Comparison of ENCODE assay signal across 9 cellular contexts in genomic region chr3:16897254-16897926, GRCh38. TPM values are rescaled to one million over a fixed set of nuclear protein-coding genes. Genes with fewer than 3 reads are reported as not detected.
DNase-seq lines count a peak whose midpoint lies in the region; ATAC-seq and TF ChIP-seq lines count a peak whose summit lies in the region.
"Had no signal": no experiment of that assay in that cellular context is flagged by ENCODE, and none has a peak within 500 bp of the region (broad histone marks: within the 10 kb centered on the region; RNA-seq: fewer than 3 reads in every experiment).

No MANE protein-coding gene starts in this region.

- peaks cover 0 to 1% (median 1%) of the 10 kb centered on the region in 3 donors for H3K36me3 Mint-ChIP-seq in CD8-positive, alpha-beta memory T cell
- peaks cover 40% of the 10 kb centered on the region for H3K36me3 Mint-ChIP-seq in activated CD4-positive, alpha-beta T cell treated with anti-CD3 and anti-CD28 coated beads, Interleukin-2, amount 10 ng/mL, durations not matched to agents 7 days and 5 days (ENCODE audit: low read depth)
- H3K36me3 Mint-ChIP-seq in natural killer cell treated with Interleukin-12 subunit alpha and Interleukin-12 subunit beta and Interleukin-15 and Interleukin-18, amount 100 ng/mL, for 72 hours, result no peaks in the 10 kb centered on the region

- peak overlapping the region; percentile 40 to 95 (median 85) for H3K27ac Mint-ChIP-seq in CD8-positive, alpha-beta memory T cell
- H3K27ac Mint-ChIP-seq in activated CD4-positive, alpha-beta T cell treated with anti-CD3 and anti-CD28 coated beads, Interleukin-2, amount 10 ng/mL, durations not matched to agents 7 days and 5 days, result peak overlapping the region; percentile 26
- H3K27ac Mint-ChIP-seq in natural killer cell treated with Interleukin-12 subunit alpha and Interleukin-12 subunit beta and Interleukin-15 and Interleukin-18, amount 100 ng/mL, for 72 hours, result peak overlapping the region; percentile 21 to 76

- peak; percentile 70 for ATAC-seq in GM19023 (IDR thresholded peaks at IDR 0.05; ENCODE audit: unreplicated experiment)
- peak; percentile 75 for ATAC-seq in HG03175 (IDR thresholded peaks at IDR 0.05; ENCODE audit: unreplicated experiment)
- ATAC-seq in natural killer cell treated with Interleukin-12 subunit alpha and Interleukin-12 subunit beta and Interleukin-15 and Interleukin-18, amount 100 ng/mL, for 72 hours, result peak in 1 of 2 donors; percentile 48

- no peak for TF ChIP-seq POLR2A in sigmoid colon (IDR thresholded peaks at IDR 0.05)

- TF ChIP-seq CTCF in sigmoid colon (IDR thresholded peaks at IDR 0.05), result no peak
- TF ChIP-seq CTCF in GM13976 (IDR thresholded peaks at IDR 0.05; ENCODE audit: borderline replicate concordance, control extremely low read depth, extremely low read depth, insufficient read depth, missing control alignments), result no peak

- CTCF ChIA-PET in CD8-positive, alpha-beta memory T cell (lab: Charles Lee), result interaction anchor here (1.0 to 1.1 kb wide), 2 partner anchors 9 to 69 kb away, joined by 3 read pairs; no protein-coding TSS in a partner anchor
- CTCF ChIA-PET in activated CD4-positive, alpha-beta T cell treated with anti-CD3 and anti-CD28 coated beads, Interleukin-2, amount 10 ng/mL, durations not matched to agents 7 days and 5 days (lab: Charles Lee), result interaction anchor here (0.7 to 0.9 kb wide), 2 partner anchors 13 to 316 kb away, joined by 3 read pairs; no protein-coding TSS in a partner anchor

- H3K4me3 ChIP-seq in CD8-positive, alpha-beta memory T cell (ENCODE audit: low read length), result no peak overlapping the region
- H3K4me3 ChIP-seq in sigmoid colon, result no peak overlapping the region

- H3K4me3 Mint-ChIP-seq in CD8-positive, alpha-beta memory T cell, result peak overlapping the region in 6 of 7 donors; percentile 20 to 59 (median 42)
- no peak overlapping the region for H3K4me3 Mint-ChIP-seq in activated CD4-positive, alpha-beta T cell treated with anti-CD3 and anti-CD28 coated beads, Interleukin-2, amount 10 ng/mL, durations not matched to agents 7 days and 5 days
- peak overlapping the region; percentile 2 for H3K4me3 Mint-ChIP-seq in natural killer cell treated with Interleukin-12 subunit alpha and Interleukin-12 subunit beta and Interleukin-15 and Interleukin-18, amount 100 ng/mL, for 72 hours

- H3K27me3 ChIP-seq in CD8-positive, alpha-beta memory T cell (ENCODE audit: insufficient read depth, low read length, poor library complexity, severe bottlenecking), result no peaks in the 10 kb centered on the region
- no peaks in the 10 kb centered on the region for H3K27me3 ChIP-seq in sigmoid colon

- H3K4me1 ChIP-seq in CD8-positive, alpha-beta memory T cell (ENCODE audit: insufficient read depth, low read length), result peaks cover 91% of the 10 kb centered on the region
- H3K4me1 ChIP-seq in sigmoid colon, result peaks cover 0 to 7% (median 0%) of the 10 kb centered on the region in 4 donors

- H3K36me3 ChIP-seq in CD8-positive, alpha-beta memory T cell (ENCODE audit: insufficient read depth, low read length), result no peaks in the 10 kb centered on the region
- H3K36me3 ChIP-seq in sigmoid colon, result no peaks in the 10 kb centered on the region

- in situ Hi-C loops in GM13976 (cut with MboI; ENCODE audit: low sequenced_read_pairs, unreplicated experiment), result no loop called here

- no peaks in the 10 kb centered on the region for H3K27me3 Mint-ChIP-seq in CD8-positive, alpha-beta memory T cell
- H3K27me3 Mint-ChIP-seq in activated CD4-positive, alpha-beta T cell treated with anti-CD3 and anti-CD28 coated beads, Interleukin-2, amount 10 ng/mL, durations not matched to agents 7 days and 5 days, result no peaks in the 10 kb centered on the region
- no peaks in the 10 kb centered on the region for H3K27me3 Mint-ChIP-seq in natural killer cell treated with Interleukin-12 subunit alpha and Interleukin-12 subunit beta and Interleukin-15 and Interleukin-18, amount 100 ng/mL, for 72 hours

- no peaks in the 10 kb centered on the region for H3K9me3 Mint-ChIP-seq in CD8-positive, alpha-beta memory T cell
- H3K9me3 Mint-ChIP-seq in activated CD4-positive, alpha-beta T cell treated with anti-CD3 and anti-CD28 coated beads, Interleukin-2, amount 10 ng/mL, durations not matched to agents 7 days and 5 days, result peaks cover 1% of the 10 kb centered on the region
- H3K9me3 Mint-ChIP-seq in natural killer cell treated with Interleukin-12 subunit alpha and Interleukin-12 subunit beta and Interleukin-15 and Interleukin-18, amount 100 ng/mL, for 72 hours, result no peaks in the 10 kb centered on the region

- no peaks in the 10 kb centered on the region for H3K9me3 ChIP-seq in CD8-positive, alpha-beta memory T cell (ENCODE audit: low read length)
- no peaks in the 10 kb centered on the region for H3K9me3 ChIP-seq in sigmoid colon

- H3K27ac ChIP-seq in CD8-positive, alpha-beta memory T cell (ENCODE audit: low read depth, low read length), result no peak overlapping the region
- no peak overlapping the region for H3K27ac ChIP-seq in sigmoid colon
- H3K27ac ChIP-seq: epithelial cell of prostate had no signal

- intact Hi-C loops in sigmoid colon (cut with DNase I), result no loop called here

- WGBS in sigmoid colon, 2 donors, result 10 to 34% methylated on average over 11 of the region's 11 CpGs

- no peak for TF ChIP-seq EP300 in sigmoid colon (IDR thresholded peaks at IDR 0.05)

- POLR2A ChIA-PET in CD8-positive, alpha-beta memory T cell (lab: Charles Lee), result interaction anchor here (0.7 to 1.1 kb wide), 2 partner anchors 13 to 385 kb away, joined by 3 to 5 read pairs; partner anchors contain the start of gene PLCL2
- POLR2A ChIA-PET in activated CD4-positive, alpha-beta T cell treated with anti-CD3 and anti-CD28 coated beads, Interleukin-2, amount 10 ng/mL, durations not matched to agents 7 days and 5 days (lab: Charles Lee), result no interaction called here

- peaks cover 90 to 94% (median 93%) of the 10 kb centered on the region in 3 donors for H3K4me1 Mint-ChIP-seq in CD8-positive, alpha-beta memory T cell
- H3K4me1 Mint-ChIP-seq in activated CD4-positive, alpha-beta T cell treated with anti-CD3 and anti-CD28 coated beads, Interleukin-2, amount 10 ng/mL, durations not matched to agents 7 days and 5 days, result peaks cover 80% of the 10 kb centered on the region
- H3K4me1 Mint-ChIP-seq in natural killer cell treated with Interleukin-12 subunit alpha and Interleukin-12 subunit beta and Interleukin-15 and Interleukin-18, amount 100 ng/mL, for 72 hours (ENCODE audit: low read depth in 2 of 2), result peaks cover 73 to 85% of the 10 kb centered on the region in 2 donors

- DNase-seq in CD8-positive, alpha-beta memory T cell, result peak in 3 of 5 donors; percentile 31 to 60 (median 56)
- DNase-seq in activated CD4-positive, alpha-beta T cell treated with anti-CD3 and anti-CD28 coated beads, Interleukin-2, amount 10 ng/mL, durations not matched to agents 7 days and 5 days, result no peak
- no peak for DNase-seq in natural killer cell treated with Interleukin-12 subunit alpha and Interleukin-12 subunit beta and Interleukin-15 and Interleukin-18, amount 100 ng/mL, for 72 hours (ENCODE audit: low spot score)
- DNase-seq in NCI-H1930 (lab: John Stamatoyannopoulos, UW), result no peak
- no peak for DNase-seq in sigmoid colon
- DNase-seq in GM13976 (ENCODE audit: low spot score), result no peak

RNA-seq across cellular contexts. Expression of gene PLCL2, which starts 12.6 kb away (rescaled TPM):
- 10 to 100 TPM; 22.2 to 22.8 TPM for total RNA-seq in CD8-positive, alpha-beta memory T cell
- polyA plus RNA-seq in CD8-positive, alpha-beta memory T cell, result 94.9 TPM
- total RNA-seq in activated CD4-positive, alpha-beta T cell treated with anti-CD3 and anti-CD28 coated beads, Interleukin-2, amount 10 ng/mL, durations not matched to agents 7 days and 5 days, result 10 to 100 TPM; 48.8 to 50.9 TPM
- total RNA-seq in natural killer cell treated with Interleukin-12 subunit alpha and Interleukin-12 subunit beta and Interleukin-15 and Interleukin-18, amount 100 ng/mL, for 72 hours, result 10 to 100 TPM; 12.5 to 17.2 TPM
- 10 to 100 TPM in 3 of 4 donors, 1 to 10 TPM in 1; 8.0 to 11.8 (median 10.8) TPM for total RNA-seq in sigmoid colon
- 10 to 100 TPM in 2 of 3 donors, 1 to 10 TPM in 1; 8.4 to 12.6 (median 12.5) TPM for polyA plus RNA-seq in sigmoid colon

Comparison
In these comparisons a context has a peak if more than half of its experiments do, and no peak if none do; other contexts are left out.
1. DNase-seq: peak in CD8-positive, alpha-beta memory T cell (3 of 5); none in activated CD4-positive, alpha-beta T cell treated with anti-CD3 and anti-CD28 coated beads, Interleukin-2, amount 10 ng/mL, durations not matched to agents 7 days and 5 days (single experiment), natural killer cell treated with Interleukin-12 subunit alpha and Interleukin-12 subunit beta and Interleukin-15 and Interleukin-18, amount 100 ng/mL, for 72 hours (single experiment), NCI-H1930 (0 of 2), sigmoid colon (single experiment) and GM13976 (single experiment).
2. H3K27ac Mint-ChIP-seq: peak in every context shown above with its lines; median percentile 85 in CD8-positive, alpha-beta memory T cell; 48 in natural killer cell treated with Interleukin-12 subunit alpha and Interleukin-12 subunit beta and Interleukin-15 and Interleukin-18, amount 100 ng/mL, for 72 hours; 26 in activated CD4-positive, alpha-beta T cell treated with anti-CD3 and anti-CD28 coated beads, Interleukin-2, amount 10 ng/mL, durations not matched to agents 7 days and 5 days.